ENCODE assay signal across 20 cellular contexts in genomic region chr1:39655578-39656268, GRCh38. TPM values are rescaled to one million over a fixed set of nuclear protein-coding genes. Genes with fewer than 3 reads are reported as not detected.
A peak's percentile ranks its signal among the peaks of the same experiment; 100 is the strongest.
DNase-seq lines count a peak whose midpoint lies in the region; ATAC-seq and TF ChIP-seq lines count a peak whose summit lies in the region.
"Had no signal": no experiment of that assay in that cellular context is flagged by ENCODE, and none has a peak within 500 bp of the region (broad histone marks: within the 10 kb centered on the region; RNA-seq: fewer than 3 reads in every experiment).

No MANE protein-coding gene starts in this region.

- ATAC-seq in HG03521 (IDR thresholded peaks at IDR 0.05; ENCODE audit: unreplicated experiment) = no peak
- ATAC-seq: HepG2 had no signal

- H3K4me1 Mint-ChIP-seq in activated CD4-positive, alpha-beta T cell treated with anti-CD3 and anti-CD28 coated beads, Interleukin-2, amount 10 ng/mL, durations not matched to agents 7 days and 5 days = peaks cover 7% of the 10 kb centered on the region

- H3K27me3 ChIP-seq in BE2C (no peaks in the 10 kb centered on the region), SJCRH30 (no peaks in the 10 kb centered on the region)

- peak overlapping the region; percentile 4; the same call in 1 of the 2 replicates for H3K4me3 ChIP-seq in BE2C (ENCODE audit: low read depth, low read length)
- H3K4me3 ChIP-seq in SJCRH30 = no peak overlapping the region

- H3K36me3 Mint-ChIP-seq in activated CD4-positive, alpha-beta T cell treated with anti-CD3 and anti-CD28 coated beads, Interleukin-2, amount 10 ng/mL, durations not matched to agents 7 days and 5 days (ENCODE audit: low read depth) = no peaks in the 10 kb centered on the region
- H3K36me3 Mint-ChIP-seq: CD4-positive, CD25-positive, alpha-beta regulatory T cell; CD8-positive, alpha-beta memory T cell; IgD-negative memory B cell had no signal

- TF ChIP-seq CTCF in BE2C (IDR thresholded peaks at IDR 0.05; ENCODE audit: low read depth, low read length) = no peak

- H3K27ac ChIP-seq in cingulate gyrus (ENCODE audit: low read depth, low read length) (peak overlapping the region; percentile 39), SJCRH30 (no peak overlapping the region)

- no peaks in the 10 kb centered on the region for H3K9me3 ChIP-seq in BE2C
- no peaks in the 10 kb centered on the region for H3K9me3 ChIP-seq in SJCRH30 (replicated peaks)

- no peak overlapping the region for H3K4me3 Mint-ChIP-seq in activated CD4-positive, alpha-beta T cell treated with anti-CD3 and anti-CD28 coated beads, Interleukin-2, amount 10 ng/mL, durations not matched to agents 7 days and 5 days
- H3K4me3 Mint-ChIP-seq: CD4-positive, CD25-positive, alpha-beta regulatory T cell; CD8-positive, alpha-beta memory T cell; H9; IgD-negative memory B cell had no signal

- no peak overlapping the region for H3K27ac Mint-ChIP-seq in activated CD4-positive, alpha-beta T cell treated with anti-CD3 and anti-CD28 coated beads, Interleukin-2, amount 10 ng/mL, durations not matched to agents 7 days and 5 days
- H3K27ac Mint-ChIP-seq: CD8-positive, alpha-beta memory T cell; H9; IgD-negative memory B cell had no signal

- peaks cover 4% of the 10 kb centered on the region; the same call in 1 of the 2 replicates for H3K36me3 ChIP-seq in BE2C
- no peaks in the 10 kb centered on the region for H3K36me3 ChIP-seq in SJCRH30

- POLR2A ChIA-PET in activated CD4-positive, alpha-beta T cell treated with anti-CD3 and anti-CD28 coated beads, Interleukin-2, amount 10 ng/mL, durations not matched to agents 7 days and 5 days (lab: Charles Lee) = no interaction called here

- DNase-seq in Ammon's horn (ENCODE audit: low spot score) (peak; percentile 53), BE2C (peak; percentile 62), GOT3 (lab: John Stamatoyannopoulos, UW) (peak; percentile 22), SJCRH30 (no peak)
- DNase-seq in activated CD4-positive, alpha-beta T cell treated with anti-CD3 and anti-CD28 coated beads, Interleukin-2, amount 10 ng/mL, durations not matched to agents 7 days and 5 days = no peak
- DNase-seq: ACHN; CD4-positive, CD25-positive, alpha-beta regulatory T cell; CD8-positive, alpha-beta memory T cell; COR-L47; DMS153; DMS79; GDM1; H9; KG1 had no signal

- H3K27me3 Mint-ChIP-seq in activated CD4-positive, alpha-beta T cell treated with anti-CD3 and anti-CD28 coated beads, Interleukin-2, amount 10 ng/mL, durations not matched to agents 7 days and 5 days = peaks cover 12% of the 10 kb centered on the region

- H3K4me1 ChIP-seq in BE2C (peaks cover 25% of the 10 kb centered on the region), SJCRH30 (no peaks in the 10 kb centered on the region)

- CTCF ChIA-PET in activated CD4-positive, alpha-beta T cell treated with anti-CD3 and anti-CD28 coated beads, Interleukin-2, amount 10 ng/mL, durations not matched to agents 7 days and 5 days (lab: Charles Lee) = interaction anchor here (0.6 to 2.6 kb wide), 2 partner anchors 11 to 50 kb away, joined by 4 to 9 read pairs; no protein-coding TSS in a partner anchor

- H3K9me3 Mint-ChIP-seq in activated CD4-positive, alpha-beta T cell treated with anti-CD3 and anti-CD28 coated beads, Interleukin-2, amount 10 ng/mL, durations not matched to agents 7 days and 5 days = no peaks in the 10 kb centered on the region
- H3K9me3 Mint-ChIP-seq: CD4-positive, CD25-positive, alpha-beta regulatory T cell; CD8-positive, alpha-beta memory T cell; H9; IgD-negative memory B cell had no signal

RNA-seq across cellular contexts. Expression of gene NT5C1A, which starts 16.2 kb away (rescaled TPM):
- polyA plus RNA-seq in BE2C (2012; ENCODE audit: insufficient read depth, insufficient read length, low read depth) = 4.8 TPM
- total RNA-seq in activated CD4-positive, alpha-beta T cell treated with anti-CD3 and anti-CD28 coated beads, Interleukin-2, amount 10 ng/mL, durations not matched to agents 7 days and 5 days = not detected
- total RNA-seq in SJCRH30 (2014; rRNA removed; shearing (Covaris generic)) = 0.12 TPM in 1 of 2 replicates, not detected in the other
- total RNA-seq: CD8-positive, alpha-beta memory T cell; Daoy; H1; H9; HepG2 had no signal
- polyA plus RNA-seq: CD8-positive, alpha-beta memory T cell; H1; HepG2; IgD-negative memory B cell had no signal

RNA-seq across cellular contexts. Expression of gene HEYL, which starts 16.3 kb away (rescaled TPM):
- polyA plus RNA-seq in BE2C (2012; ENCODE audit: insufficient read depth, insufficient read length, low read depth) = not detected
- not detected for total RNA-seq in activated CD4-positive, alpha-beta T cell treated with anti-CD3 and anti-CD28 coated beads, Interleukin-2, amount 10 ng/mL, durations not matched to agents 7 days and 5 days
- 61.9 and 66.5 TPM in 2 replicates for total RNA-seq in SJCRH30 (2014; rRNA removed; shearing (Covaris generic))
- total RNA-seq: Daoy had no signal
- polyA plus RNA-seq: CD4-positive, CD25-positive, alpha-beta regulatory T cell; CD8-positive, alpha-beta memory T cell; IgD-negative memory B cell had no signal

RNA-seq across cellular contexts. Expression of gene HPCAL4, which starts 35.5 kb away (rescaled TPM):
- 2.5 TPM for polyA plus RNA-seq in BE2C (2012; ENCODE audit: insufficient read depth, insufficient read length, low read depth)
- total RNA-seq in activated CD4-positive, alpha-beta T cell treated with anti-CD3 and anti-CD28 coated beads, Interleukin-2, amount 10 ng/mL, durations not matched to agents 7 days and 5 days = 1 to 10 TPM; 2.0 TPM
- total RNA-seq in SJCRH30 (2014; rRNA removed; shearing (Covaris generic)) = 0.42 and 0.53 TPM in 2 replicates
- total RNA-seq: HepG2 had no signal
- polyA plus RNA-seq: HepG2 had no signal

Comparison
In these comparisons a context has a peak if more than half of its experiments do, and no peak if none do; other contexts are left out.
1. DNase-seq: peak in Ammon's horn (single experiment), BE2C (single experiment) and GOT3 (single experiment); none in activated CD4-positive, alpha-beta T cell treated with anti-CD3 and anti-CD28 coated beads, Interleukin-2, amount 10 ng/mL, durations not matched to agents 7 days and 5 days (single experiment) and SJCRH30 (0 of 2).
2. RNA of gene HEYL, which starts 16.3 kb away (total RNA-seq): 61.9 to 66.5 TPM in SJCRH30; not detected in activated CD4-positive, alpha-beta T cell treated with anti-CD3 and anti-CD28 coated beads, Interleukin-2, amount 10 ng/mL, durations not matched to agents 7 days and 5 days; every median in the first group is over 10 times any median in the second.